Comparison of ENCODE assay signal across 20 cellular contexts in the genomic region with DNA sequence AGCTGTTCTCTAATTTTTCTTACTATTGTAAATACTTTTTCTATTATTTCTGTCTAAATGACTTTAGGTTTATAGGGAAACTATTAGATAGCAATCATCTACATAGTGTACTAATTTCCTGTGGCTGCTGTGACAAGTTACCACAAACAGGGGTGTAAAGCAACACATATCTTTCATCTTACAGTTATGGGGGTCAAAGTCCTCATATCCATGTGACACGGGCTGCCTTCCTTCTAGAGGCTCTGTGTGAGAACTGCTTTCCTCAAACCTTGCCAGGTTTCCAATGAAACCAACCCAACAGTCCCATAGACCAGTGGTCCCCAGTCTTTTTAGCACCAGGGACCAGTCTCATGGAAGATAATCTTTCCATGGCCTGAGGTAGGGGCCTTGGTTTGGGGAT.
"Had no signal": no experiment of that assay in that cellular context is flagged by ENCODE, and none has a peak within 500 bp of the region (broad histone marks: within the 10 kb centered on the region; RNA-seq: fewer than 3 reads in every experiment).

No MANE protein-coding gene starts in this region.

- H3K4me1 ChIP-seq: gastrocnemius medialis, left lung, pancreas, tibial nerve, upper lobe of right lung, uterus had no signal

- ATAC-seq: gastrocnemius medialis; left lung; sciatic nerve; stimulated activated effector memory CD8-positive, alpha-beta T cell treated with anti-CD3 and anti-CD28 coated beads, Interleukin-12 subunit alpha, Interleukin-12 subunit beta, amount 100 ng/mL, for 72 hours; upper lobe of right lung had no signal

- H3K36me3 ChIP-seq: gastrocnemius medialis, left lung, neutrophil, pancreas, thoracic aorta, tibial nerve, upper lobe of right lung, uterus had no signal

- H3K27me3 ChIP-seq: pancreas, tibial nerve, uterus had no signal

- H3K27ac ChIP-seq: dorsolateral prefrontal cortex, gastrocnemius medialis, left lung, neutrophil, pancreas, thoracic aorta, tibial nerve, upper lobe of right lung, uterus had no signal

- H3K4me3 ChIP-seq: dorsolateral prefrontal cortex, gastrocnemius medialis, left lung, pancreas, thoracic aorta, tibial nerve, upper lobe of right lung, uterus had no signal

- H3K9me3 ChIP-seq: gastrocnemius medialis, neutrophil, pancreas, thoracic aorta, upper lobe of right lung had no signal

- FAIRE-seq: kidney, pancreas had no signal

- DNase-seq: cerebellar nuclear complex; dorsolateral prefrontal cortex; effector CD4-positive, alpha-beta T cell; gastrocnemius medialis; head of caudate nucleus; kidney; left lung; mesenchymal stem cell; natural killer cell; pancreas; retina; stimulated activated CD4-positive, alpha-beta T cell treated with anti-CD3 and anti-CD28 coated beads, Interleukin-2, amount 100 ng/mL, for 24 hours; stimulated activated CD4-positive, alpha-beta T cell treated with anti-CD3 and anti-CD28 coated beads, Interleukin-4, amount 100 ng/mL, for 24 hours; upper lobe of right lung; uterus had no signal
